25 cellular contexts compared by ENCODE assay signal in the genomic region with DNA sequence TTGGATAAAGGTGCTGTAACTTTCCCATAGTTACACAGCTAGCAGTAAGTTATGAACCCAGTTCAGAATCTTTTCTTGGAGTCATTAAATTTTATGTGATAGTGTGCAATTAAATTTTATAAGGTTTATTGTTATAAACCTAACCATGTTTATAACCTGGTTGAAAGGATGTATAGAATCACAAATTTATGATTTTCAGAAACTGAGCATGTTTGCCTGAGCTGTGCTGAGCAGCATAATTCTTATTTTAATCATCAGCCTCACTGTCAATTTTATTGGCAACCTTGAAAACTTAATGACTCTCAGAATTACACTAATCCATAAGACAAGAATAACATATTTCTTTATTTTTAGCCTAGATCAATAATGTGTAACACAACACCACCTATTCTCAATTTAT. TPM values are rescaled to one million over a fixed set of nuclear protein-coding genes. Genes with fewer than 3 reads are reported as not detected.
"Had no signal": no experiment of that assay in that cellular context is flagged by ENCODE, and none has a peak within 500 bp of the region (broad histone marks: within the 10 kb centered on the region; RNA-seq: fewer than 3 reads in every experiment).

No MANE protein-coding gene starts in this region.

- H3K4me1 ChIP-seq: pancreas, prostate gland, right lobe of liver, sigmoid colon, stomach, thyroid gland, tibial nerve, upper lobe of left lung had no signal

- H3K27ac ChIP-seq: neutrophil, pancreas, prostate gland, right lobe of liver, sigmoid colon, stomach, thoracic aorta, thyroid gland, tibial nerve, upper lobe of left lung had no signal

- ATAC-seq: naive thymus-derived CD8-positive, alpha-beta T cell; natural killer cell treated with Interleukin-12 subunit alpha and Interleukin-12 subunit beta and Interleukin-15 and Interleukin-18, amount 100 ng/mL, for 72 hours; pancreas; right cardiac atrium; right lobe of liver; stimulated activated effector memory CD8-positive, alpha-beta T cell treated with anti-CD3 and anti-CD28 coated beads, Interleukin-12 subunit alpha, Interleukin-12 subunit beta, amount 100 ng/mL, for 72 hours; stimulated activated naive B cell treated with anti-CD40 and anti-IgM and Interleukin-4, amounts not matched to agents 10 μg/mL and 1 μg/mL and 100 μg/mL, for 72 hours had no signal

- H3K27me3 ChIP-seq: neutrophil, pancreas, right lobe of liver, sigmoid colon, stomach, thyroid gland, tibial nerve, upper lobe of left lung had no signal

- DNase-seq: naive thymus-derived CD8-positive, alpha-beta T cell; nephron progenitor cell; nucleus accumbens; pancreas; right cardiac atrium; right lobe of liver; sigmoid colon; small intestine; stimulated activated CD4-positive, alpha-beta T cell treated with anti-CD3 and anti-CD28 coated beads, Interleukin-15, amount 100 ng/mL, for 24 hours; stimulated activated CD4-positive, alpha-beta T cell treated with anti-CD3 and anti-CD28 coated beads, Interleukin-2, amount 100 ng/mL, for 24 hours; stimulated activated CD4-positive, alpha-beta T cell treated with anti-CD3 and anti-CD28 coated beads, Interleukin-2, amount 100 ng/mL, for 48 hours; stimulated activated CD4-positive, alpha-beta T cell treated with anti-CD3 and anti-CD28 coated beads, Interleukin-4, amount 100 ng/mL, for 24 hours; stimulated activated naive B cell treated with anti-CD40 and anti-IgM and Interleukin-4, amounts not matched to agents 10 μg/mL and 1 μg/mL and 100 μg/mL, for 72 hours; stimulated activated naive CD4-positive, alpha-beta T cell treated with Interleukin-2 at 50 U/mL for 16 hours; stomach; thyroid gland; trophoblast cell; upper lobe of left lung had no signal

- H3K4me3 ChIP-seq: pancreas, prostate gland, right lobe of liver, sigmoid colon, stomach, thoracic aorta, thyroid gland, tibial nerve, upper lobe of left lung had no signal

- H3K36me3 ChIP-seq: neutrophil, pancreas, prostate gland, right lobe of liver, sigmoid colon, stomach, thoracic aorta, thyroid gland, tibial nerve, upper lobe of left lung had no signal

- H3K9me3 ChIP-seq: neutrophil, pancreas, prostate gland, right lobe of liver, sigmoid colon, stomach, thoracic aorta, thyroid gland, tibial nerve, upper lobe of left lung had no signal

RNA-seq across cellular contexts. Expression of gene ADAMTS19, which starts 46.9 kb away (rescaled TPM):
- total RNA-seq: naive thymus-derived CD8-positive, alpha-beta T cell; natural killer cell treated with Interleukin-12 subunit alpha and Interleukin-12 subunit beta and Interleukin-15 and Interleukin-18, amount 100 ng/mL, for 72 hours; posterior vena cava; right lobe of liver; thyroid gland had no signal
